8 cellular contexts compared by ENCODE assay signal in the genomic region with DNA sequence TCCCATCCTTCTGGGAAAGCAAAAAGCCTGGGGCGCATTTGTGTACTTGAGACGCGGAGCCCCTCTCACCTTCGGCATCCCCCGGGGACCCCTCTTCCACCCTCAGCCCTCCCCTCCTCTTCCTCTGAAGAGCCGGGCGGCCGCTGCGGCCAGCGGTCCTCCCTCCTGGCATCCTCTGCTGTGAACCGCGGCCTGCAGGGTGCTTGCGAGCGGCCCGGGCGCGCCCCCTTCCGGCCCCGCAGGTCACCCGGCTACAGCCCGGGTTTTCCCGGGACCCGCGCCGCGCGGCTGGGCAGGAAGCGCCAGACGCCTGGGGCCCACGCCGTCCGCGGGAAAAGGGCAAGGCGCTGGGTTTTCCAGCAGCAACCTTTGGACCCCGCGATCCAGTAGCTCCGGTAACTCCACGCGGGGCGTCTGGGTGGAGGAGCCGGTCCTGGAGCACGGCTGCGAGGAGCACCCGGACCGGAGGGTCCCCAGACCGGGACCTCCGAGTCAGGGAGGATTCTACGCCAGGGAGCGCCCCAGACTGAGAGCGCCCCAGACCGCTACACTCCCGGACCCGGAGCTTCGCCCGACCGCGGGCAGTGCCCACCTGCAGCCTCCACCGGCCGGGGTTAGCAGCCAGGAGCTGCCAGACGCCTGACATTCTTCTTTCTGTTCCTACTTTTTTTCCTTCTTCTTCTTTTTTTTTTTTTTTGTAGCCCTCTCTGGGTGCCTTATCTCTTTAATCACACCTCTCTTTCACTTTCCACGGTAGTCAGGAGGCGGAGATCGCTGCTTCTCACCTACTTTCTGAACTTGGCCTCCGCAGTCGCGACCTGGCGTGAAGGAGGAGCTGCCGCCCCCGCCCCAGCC.
DNase-seq lines count a peak whose midpoint lies in the region; ATAC-seq lines count a peak whose summit lies in the region.

A gene with protein sequence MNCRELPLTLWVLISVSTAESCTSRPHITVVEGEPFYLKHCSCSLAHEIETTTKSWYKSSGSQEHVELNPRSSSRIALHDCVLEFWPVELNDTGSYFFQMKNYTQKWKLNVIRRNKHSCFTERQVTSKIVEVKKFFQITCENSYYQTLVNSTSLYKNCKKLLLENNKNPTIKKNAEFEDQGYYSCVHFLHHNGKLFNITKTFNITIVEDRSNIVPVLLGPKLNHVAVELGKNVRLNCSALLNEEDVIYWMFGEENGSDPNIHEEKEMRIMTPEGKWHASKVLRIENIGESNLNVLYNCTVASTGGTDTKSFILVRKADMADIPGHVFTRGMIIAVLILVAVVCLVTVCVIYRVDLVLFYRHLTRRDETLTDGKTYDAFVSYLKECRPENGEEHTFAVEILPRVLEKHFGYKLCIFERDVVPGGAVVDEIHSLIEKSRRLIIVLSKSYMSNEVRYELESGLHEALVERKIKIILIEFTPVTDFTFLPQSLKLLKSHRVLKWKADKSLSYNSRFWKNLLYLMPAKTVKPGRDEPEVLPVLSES (plus strand): TSS at position 271 of the 855 bp plus-strand sequence. CDS start 6,865 bp downstream, outside the sequence.

- DNase-seq in NCI-H2029 (lab: John Stamatoyannopoulos, UW), result peak; percentile 4
- DNase-seq in NCI-H2029 treated with DMSO at 0.1 percent for 48 hours (lab: John Stamatoyannopoulos, UW), result no peak
- DNase-seq in NCI-H1105 (lab: John Stamatoyannopoulos, UW), result peak; percentile 33
- peak; percentile 41 to 58 (median 55) for DNase-seq in activated CD4-positive, CD25-positive, alpha-beta regulatory T cell (lab: John Stamatoyannopoulos, UW)
- DNase-seq in cerebellar cortex (ENCODE audit: low spot score), result peak; percentile 19
- peak; percentile 83 for DNase-seq in kidney tubule cell (ENCODE audit: low spot score)
- peak; percentile 41 to 72 (median 48) for DNase-seq in stimulated activated CD4-positive, alpha-beta T cell treated with anti-CD3 and anti-CD28 coated beads, Interleukin-1b, Interleukin-23, amount 100 ng/mL, for 24 hours (ENCODE audit: low read depth in 4 of 4, low spot score in 1 of 4)

- peak; percentile 94 for ATAC-seq in HG02623 (IDR thresholded peaks at IDR 0.05; ENCODE audit: unreplicated experiment)
